In the genomic region with DNA sequence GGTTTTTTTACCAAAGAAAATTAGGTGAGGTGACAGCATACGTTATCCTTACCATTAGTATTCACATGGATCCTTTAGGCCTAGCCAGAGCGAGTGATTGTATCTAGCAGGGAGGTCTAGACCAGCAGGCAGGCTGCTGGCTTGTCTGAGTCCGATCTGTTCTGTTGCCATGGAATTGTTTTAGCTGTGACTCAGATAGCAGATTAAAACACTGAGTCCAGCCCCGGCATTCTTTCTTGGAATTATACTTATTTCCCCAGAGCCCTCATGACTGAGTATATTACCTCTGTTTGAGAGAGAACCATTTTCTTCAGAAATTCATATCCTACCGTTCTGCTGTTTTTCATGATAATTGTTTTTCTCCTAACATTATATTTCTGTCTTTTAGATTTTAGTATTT, we compare ENCODE assay signal across 11 cellular contexts. TPM values are rescaled to one million over a fixed set of nuclear protein-coding genes. Genes with fewer than 3 reads are reported as not detected.
DNase-seq lines count a peak whose midpoint lies in the region; ATAC-seq and TF ChIP-seq lines count a peak whose summit lies in the region.
"Had no signal": no experiment of that assay in that cellular context is flagged by ENCODE, and none has a peak within 500 bp of the region (broad histone marks: within the 10 kb centered on the region; RNA-seq: fewer than 3 reads in every experiment).

No MANE protein-coding gene starts in this region.

- H3K36me3 ChIP-seq in BJ (ENCODE audit: control insufficient read depth, insufficient read depth, low read length) (no peaks in the 10 kb centered on the region; the same call in 1 of the 2 replicates), prostate gland (no peaks in the 10 kb centered on the region)

- ATAC-seq in HG03159 (IDR thresholded peaks at IDR 0.05; ENCODE audit: unreplicated experiment) (no peak), HG02973 (IDR thresholded peaks at IDR 0.05; ENCODE audit: unreplicated experiment) (no peak)

- H3K27ac ChIP-seq in prostate gland = no peak overlapping the region

- peaks cover 33% of the 10 kb centered on the region for H3K4me1 Mint-ChIP-seq in osteocyte (ENCODE audit: unreplicated experiment)
- no peaks in the 10 kb centered on the region for H3K4me1 Mint-ChIP-seq in activated naive CD8-positive, alpha-beta T cell treated with anti-CD3 and anti-CD28 coated beads for 36 hours

- peak overlapping the region; percentile 95 for H3K27ac Mint-ChIP-seq in osteocyte (ENCODE audit: unreplicated experiment)
- no peak overlapping the region for H3K27ac Mint-ChIP-seq in activated naive CD8-positive, alpha-beta T cell treated with anti-CD3 and anti-CD28 coated beads for 36 hours
- H3K27ac Mint-ChIP-seq: memory B cell had no signal

- H3K4me1 ChIP-seq in prostate gland (replicated peaks) = no peaks in the 10 kb centered on the region

- no peaks in the 10 kb centered on the region for H3K27me3 Mint-ChIP-seq in osteocyte (ENCODE audit: unreplicated experiment)
- no peaks in the 10 kb centered on the region for H3K27me3 Mint-ChIP-seq in activated naive CD8-positive, alpha-beta T cell treated with anti-CD3 and anti-CD28 coated beads for 36 hours
- H3K27me3 Mint-ChIP-seq: memory B cell had no signal

- CTCF ChIA-PET in BJ (lab: Yijun Ruan, JAX) = no interaction called here

- H3K27me3 ChIP-seq in BJ (ENCODE audit: control insufficient read depth, insufficient read depth, low read length) (no peaks in the 10 kb centered on the region), prostate gland (replicated peaks; ENCODE audit: insufficient read depth) (no peaks in the 10 kb centered on the region)

- TF ChIP-seq CTCF in BJ (IDR thresholded peaks at IDR 0.05; ENCODE audit: insufficient read depth, low read depth, low read length) (no peak), fibroblast of mammary gland (conservative IDR thresholded peaks at IDR 0.05; ENCODE audit: control insufficient read depth, insufficient read depth, low read depth, low read length) (no peak), osteocyte (IDR thresholded peaks at IDR 0.05) (no peak), prostate gland (IDR thresholded peaks at IDR 0.05) (no peak)

- H3K4me3 ChIP-seq in BJ (ENCODE audit: low read depth, low read length) (no peak overlapping the region), fibroblast of mammary gland (ENCODE audit: control insufficient read depth, low read depth, low read length) (no peak overlapping the region), prostate gland (no peak overlapping the region)

- no peaks in the 10 kb centered on the region for H3K9me3 ChIP-seq in prostate gland

- 56% methylated on average over 5 of the region's 5 CpGs for WGBS in prostate gland

- H3K9me3 Mint-ChIP-seq in osteocyte (ENCODE audit: unreplicated experiment) = no peaks in the 10 kb centered on the region
- no peaks in the 10 kb centered on the region for H3K9me3 Mint-ChIP-seq in activated naive CD8-positive, alpha-beta T cell treated with anti-CD3 and anti-CD28 coated beads for 36 hours
- H3K9me3 Mint-ChIP-seq: memory B cell had no signal

- intact Hi-C loops in prostate gland (cut with DNase I) = no loop called here

- H3K36me3 Mint-ChIP-seq in osteocyte (ENCODE audit: unreplicated experiment) = peaks cover 50% of the 10 kb centered on the region
- peaks cover 8% of the 10 kb centered on the region for H3K36me3 Mint-ChIP-seq in activated naive CD8-positive, alpha-beta T cell treated with anti-CD3 and anti-CD28 coated beads for 36 hours

- H3K4me3 Mint-ChIP-seq in osteocyte (ENCODE audit: unreplicated experiment) = no peak overlapping the region
- no peak overlapping the region for H3K4me3 Mint-ChIP-seq in activated naive CD8-positive, alpha-beta T cell treated with anti-CD3 and anti-CD28 coated beads for 36 hours
- H3K4me3 Mint-ChIP-seq: memory B cell had no signal

- DNase-seq in BJ (ENCODE audit: low read depth) (peak; percentile 46), RKO (ENCODE audit: low spot score) (peak; percentile 15), fibroblast of mammary gland (ENCODE audit: low read depth) (peak; percentile 83), osteocyte (ENCODE audit: extremely low spot score, unreplicated experiment) (no peak), prostate gland (ENCODE audit: low spot score) (no peak)
- DNase-seq in activated naive CD8-positive, alpha-beta T cell treated with anti-CD3 and anti-CD28 coated beads for 36 hours = no peak
- DNase-seq: DND-41; stimulated activated CD4-positive, alpha-beta T cell treated with anti-CD3 and anti-CD28 coated beads, Interleukin-1b, Interleukin-23, amount 100 ng/mL, for 48 hours had no signal

- POLR2A ChIA-PET in BJ (lab: Charles Lee) = no interaction called here

- TF ChIP-seq POLR2A in prostate gland (IDR thresholded peaks at IDR 0.05) = no peak

RNA-seq across cellular contexts. Expression of gene OCRL, which starts 37.4 kb away (rescaled TPM):
- 16.4 and 22.0 TPM in 2 replicates for polyA plus RNA-seq in BJ (2011; rRNA removed)
- 10.0 and 13.6 TPM in 2 replicates for polyA minus RNA-seq in BJ (2011; rRNA and poly(A)+ RNA removed)
- total RNA-seq in osteocyte (49.8 and 52.8 TPM in 2 replicates), prostate gland (10 to 100 TPM; 16.7 to 77.1 TPM)
- total RNA-seq in activated naive CD8-positive, alpha-beta T cell treated with anti-CD3 and anti-CD28 coated beads for 36 hours = 1 to 10 TPM; 3.9 to 4.0 TPM

RNA-seq across cellular contexts. Expression of gene SMARCA1, which starts 54.2 kb away (rescaled TPM):
- polyA plus RNA-seq in BJ (2011; rRNA removed) = 13.9 and 36.7 TPM in 2 replicates
- 9.3 and 13.8 TPM in 2 replicates for polyA minus RNA-seq in BJ (2011; rRNA and poly(A)+ RNA removed)
- total RNA-seq in osteocyte (118 and 121 TPM in 2 replicates), prostate gland (100 to 1,000 TPM in 1 of 2 donors, 10 to 100 TPM in 1; 41.9 to 157 TPM)
- under 1 TPM; 0.40 to 0.47 TPM for total RNA-seq in activated naive CD8-positive, alpha-beta T cell treated with anti-CD3 and anti-CD28 coated beads for 36 hours

Comparison
In these comparisons a context has a peak if more than half of its experiments do, and no peak if none do; other contexts are left out.
1. DNase-seq: peak in BJ (single experiment), RKO (single experiment) and fibroblast of mammary gland (single experiment); none in osteocyte (single experiment), activated naive CD8-positive, alpha-beta T cell treated with anti-CD3 and anti-CD28 coated beads for 36 hours (single experiment) and prostate gland (single experiment).
2. RNA of gene SMARCA1, which starts 54.2 kb away (total RNA-seq): 41.9 to 157 TPM in prostate gland and 118 to 121 TPM in osteocyte; 0.40 to 0.47 TPM in activated naive CD8-positive, alpha-beta T cell treated with anti-CD3 and anti-CD28 coated beads for 36 hours; every median in the first group is over 10 times any median in the second.